In genomic region chr7:137045573-137045972, GRCh38 we compare ENCODE assay signal across 35 cellular contexts.
DNase-seq lines count a peak whose midpoint lies in the region; ATAC-seq and TF ChIP-seq lines count a peak whose summit lies in the region.
"Had no signal": no experiment of that assay in that cellular context is flagged by ENCODE, and none has a peak within 500 bp of the region (broad histone marks: within the 10 kb centered on the region; RNA-seq: fewer than 3 reads in every experiment).

No MANE protein-coding gene starts in this region.

- H4K91ac ChIP-seq in IMR-90 (ENCODE audit: insufficient read depth, low read depth, low read length), result no peak overlapping the region

- no peak overlapping the region for H2AK9ac ChIP-seq in IMR-90 (replicated peaks; ENCODE audit: low read depth, low read length, poor library complexity)

- no peaks in the 10 kb centered on the region for H3K27me3 Mint-ChIP-seq in endodermal cell (ENCODE audit: insufficient read depth)
- H3K27me3 Mint-ChIP-seq: B cell; CD4-positive, alpha-beta memory T cell; CD4-positive, alpha-beta T cell; CD4-positive, CD25-positive, alpha-beta regulatory T cell; CD8-positive, alpha-beta memory T cell had no signal

- dilution Hi-C loops in IMR-90 (cut with HindIII; ENCODE audit: low sequenced_read_pairs, unreplicated experiment), result no loop called here

- no peak overlapping the region for H4K8ac ChIP-seq in IMR-90 (ENCODE audit: low read depth in 2 of 2, low read length in 2 of 2)

- no peak for TF ChIP-seq EP300 in SK-N-SH (IDR thresholded peaks at IDR 0.05; ENCODE audit: borderline replicate concordance in 1 of 2, low read depth in 1 of 2, low read length in 1 of 2)

- H3K4me2 ChIP-seq in SK-N-SH (no peak overlapping the region), IMR-90 (ENCODE audit: low read depth, low read length) (no peak overlapping the region)
- H3K4me2 ChIP-seq: A549; BLaER1; BLaER1 treated with 17β-estradiol and CSF1 and Interleukin-3, amounts not matched to agents 10 nM and 100 nM had no signal

- H3K9me3 ChIP-seq in SK-N-SH, result no peaks in the 10 kb centered on the region
- H3K9me3 ChIP-seq in IMR-90 (ENCODE audit: control insufficient read depth, insufficient read depth, low read length), result no peaks in the 10 kb centered on the region
- peaks cover 25% of the 10 kb centered on the region for H3K9me3 ChIP-seq in endodermal cell (ENCODE audit: control insufficient read depth, low read length)
- no peaks in the 10 kb centered on the region for H3K9me3 ChIP-seq in tibial artery
- H3K9me3 ChIP-seq: A549; BE2C; BLaER1; BLaER1 treated with 17β-estradiol and CSF1 and Interleukin-3, amounts not matched to agents 10 nM and 100 nM; Caco-2 had no signal

- H3K27me3 ChIP-seq in SK-N-SH (ENCODE audit: insufficient read depth) (no peaks in the 10 kb centered on the region), IMR-90 (ENCODE audit: control insufficient read depth, insufficient read depth, low read length) (no peaks in the 10 kb centered on the region), endodermal cell (ENCODE audit: control insufficient read depth, insufficient read depth, low read length, poor library complexity, severe bottlenecking) (no peaks in the 10 kb centered on the region), tibial artery (no peaks in the 10 kb centered on the region)
- H3K27me3 ChIP-seq: BE2C; BLaER1; BLaER1 treated with 17β-estradiol and CSF1 and Interleukin-3, amounts not matched to agents 10 nM and 100 nM had no signal

- H3K4me3 Mint-ChIP-seq in endodermal cell, result no peak overlapping the region
- H3K4me3 Mint-ChIP-seq: B cell; CD14-positive monocyte; CD4-positive, alpha-beta memory T cell; CD4-positive, alpha-beta T cell; CD4-positive, CD25-positive, alpha-beta regulatory T cell; CD8-positive, alpha-beta memory T cell; CD8-positive, alpha-beta T cell had no signal

- no peak overlapping the region for H3K27ac Mint-ChIP-seq in endodermal cell
- H3K27ac Mint-ChIP-seq: B cell; CD14-positive monocyte; CD4-positive, alpha-beta memory T cell; CD4-positive, alpha-beta T cell; CD4-positive, CD25-positive, alpha-beta regulatory T cell; CD8-positive, alpha-beta memory T cell; CD8-positive, alpha-beta T cell had no signal

- no peak overlapping the region for H3K18ac ChIP-seq in IMR-90 (ENCODE audit: low read depth, low read length)

- H3K56ac ChIP-seq in IMR-90 (ENCODE audit: extremely low read depth, insufficient read depth, low read length), result no peak overlapping the region

- no peaks in the 10 kb centered on the region for H3K9me1 ChIP-seq in IMR-90 (ENCODE audit: insufficient read depth, low read length)

- H3K79me1 ChIP-seq in IMR-90 (ENCODE audit: low read depth in 1 of 2, low read length in 2 of 2), result no peaks in the 10 kb centered on the region

- H3K9ac ChIP-seq in SK-N-SH, result no peak overlapping the region
- no peak overlapping the region for H3K9ac ChIP-seq in IMR-90 (ENCODE audit: low read depth, low read length)
- no peak overlapping the region for H3K9ac ChIP-seq in endodermal cell (ENCODE audit: extremely low read depth, low read length, poor library complexity, severe bottlenecking)
- H3K9ac ChIP-seq: BLaER1; BLaER1 treated with 17β-estradiol and CSF1 and Interleukin-3, amounts not matched to agents 10 nM and 100 nM had no signal

- no peaks in the 10 kb centered on the region for H3K79me2 ChIP-seq in SK-N-SH (ENCODE audit: insufficient read depth)

- in situ Hi-C loops in IMR-90 (cut with MboI; ENCODE audit: low sequenced_read_pairs), result no loop called here

- CTCF ChIA-PET in SK-N-SH (lab: Yijun Ruan, JAX), result no interaction called here
- CTCF ChIA-PET in IMR-90 (lab: Yijun Ruan, JAX), result no interaction called here

- H2BK20ac ChIP-seq in IMR-90 (ENCODE audit: low read depth, low read length), result 0 out of 2 replicates have a peak overlapping the region, but pooled peaks have one; percentile 16

- intact Hi-C loops in IMR-90 (cut with micrococcal nuclease) (no loop called here), tibial artery (cut with DNase I; ENCODE audit: low total_unique reads) (no loop called here)

- TF ChIP-seq POLR2A in IMR-90 (IDR thresholded peaks at IDR 0.05; ENCODE audit: low read depth, low read length), result no peak

- H3K4me1 Mint-ChIP-seq in endodermal cell, result peaks cover 24% of the 10 kb centered on the region
- H3K4me1 Mint-ChIP-seq: B cell; CD14-positive monocyte; CD4-positive, alpha-beta memory T cell; CD4-positive, CD25-positive, alpha-beta regulatory T cell; CD8-positive, alpha-beta memory T cell had no signal

- no peak for TF ChIP-seq RAD21 in SK-N-SH (IDR thresholded peaks at IDR 0.05; ENCODE audit: low read length)
- TF ChIP-seq RAD21 in IMR-90 (IDR thresholded peaks at IDR 0.05; ENCODE audit: low read length), result no peak

- peaks cover 3% of the 10 kb centered on the region for H3K36me3 Mint-ChIP-seq in endodermal cell (ENCODE audit: low read depth)
- H3K36me3 Mint-ChIP-seq: CD14-positive monocyte; CD4-positive, alpha-beta memory T cell; CD4-positive, CD25-positive, alpha-beta regulatory T cell; CD8-positive, alpha-beta memory T cell; CD8-positive, alpha-beta T cell had no signal

- no peak overlapping the region for H2AK5ac ChIP-seq in IMR-90 (ENCODE audit: low read depth, low read length)

- DNase-seq in SK-N-SH (peak; percentile 1), IMR-90 (no peak), SK-N-DZ (ENCODE audit: low spot score) (peak; percentile 7), endodermal cell (no peak), tibial artery (no peak), caudate nucleus (lab: John Stamatoyannopoulos, UW) (no peak), GOT3 (lab: John Stamatoyannopoulos, UW) (no peak)
- DNase-seq: 8988T; ACHN; AML-193; BE2C; C1 segment of cervical spinal cord; Caco-2; Calu3; CD4-positive, alpha-beta memory T cell; CD4-positive, alpha-beta T cell; CD4-positive, CD25-positive, alpha-beta regulatory T cell; CD8-positive, alpha-beta memory T cell; CD8-positive, alpha-beta T cell; COR-L47; DMS 273 treated with DMSO at 0.1 percent for 48 hours; DMS153; DMS53; DMS79; DMS79 treated with DMSO at 0.1 percent for 48 hours; DND-41; EL had no signal

- H2BK120ac ChIP-seq in IMR-90 (ENCODE audit: low read depth, low read length), result no peak overlapping the region

- 40% methylated on average over 3 of the region's 3 CpGs for WGBS in SK-N-SH (ENCODE audit: low lambda C conversion rate)
- WGBS in IMR-90 (ENCODE audit: extremely low coverage in 2 of 2, insufficient read length in 1 of 2), 2 experiments, result no CpG with 5 or more reads among the region's 3 CpGs
- 97% methylated on average over 3 of the region's 3 CpGs; no CpG with 5 or more reads in 1 of the 2 experiments for WGBS in endodermal cell (ENCODE audit: insufficient coverage in 1 of 2, insufficient read length in 1 of 2), 2 experiments

- POLR2A ChIA-PET in SK-N-SH (lab: Yijun Ruan, JAX) (no interaction called here), IMR-90 (lab: Charles Lee; ENCODE audit: unreplicated experiment) (no interaction called here)

- no peak overlapping the region for H3K14ac ChIP-seq in IMR-90 (replicated peaks; ENCODE audit: low read depth, low read length)

- H2BK15ac ChIP-seq in IMR-90 (ENCODE audit: low read depth, low read length), result no peak overlapping the region

- H4K5ac ChIP-seq in IMR-90 (ENCODE audit: low read depth, low read length), result no peak overlapping the region

- ATAC-seq in SK-N-SH treated with all-trans-retinoic acid at 6 μM for 48 hours (no peak), IMR-90 (ENCODE audit: low read depth) (no peak)
- ATAC-seq: A549; CD8-positive, alpha-beta T cell had no signal

- H2BK5ac ChIP-seq in IMR-90 (ENCODE audit: low read depth, low read length, poor library complexity, severe bottlenecking), result no peak overlapping the region

- H2AFZ ChIP-seq in SK-N-SH (ENCODE audit: low read depth) (no peak overlapping the region), IMR-90 (replicated peaks; ENCODE audit: low read length, poor library complexity) (no peak overlapping the region)

- H3K4me3 ChIP-seq in SK-N-SH (ENCODE audit: low read depth in 2 of 2, low read length in 1 of 2) (no peak overlapping the region), IMR-90 (ENCODE audit: insufficient read depth, low read depth, low read length) (no peak overlapping the region), endodermal cell (ENCODE audit: low read length) (peak overlapping the region; percentile 21), tibial artery (no peak overlapping the region)
- H3K4me3 ChIP-seq: A549; BLaER1; BLaER1 treated with 17β-estradiol and CSF1 and Interleukin-3, amounts not matched to agents 10 nM and 100 nM had no signal

- no peak overlapping the region for H3K4ac ChIP-seq in IMR-90 (ENCODE audit: low read depth, low read length)

- H3K4me1 ChIP-seq in SK-N-SH (ENCODE audit: control insufficient read depth in 1 of 2, insufficient read depth in 2 of 2, low read depth in 1 of 2, low read length in 1 of 2) (peaks cover 0 to 2% of the 10 kb centered on the region in 2 experiments; a peak in 2 of 4 replicates), IMR-90 (ENCODE audit: control insufficient read depth, insufficient read depth, low read length) (peaks cover 1% of the 10 kb centered on the region; the same call in 1 of the 2 replicates), endodermal cell (ENCODE audit: control insufficient read depth, insufficient read depth, low read length) (peaks cover 8% of the 10 kb centered on the region), tibial artery (no peaks in the 10 kb centered on the region)
- H3K4me1 ChIP-seq: A549; BE2C; BLaER1; BLaER1 treated with 17β-estradiol and CSF1 and Interleukin-3, amounts not matched to agents 10 nM and 100 nM; Caco-2 had no signal

- H3K9me2 ChIP-seq in SK-N-SH, result no peaks in the 10 kb centered on the region

- TF ChIP-seq CTCF in SK-N-SH (IDR thresholded peaks at IDR 0.05) (no peak), IMR-90 (conservative IDR thresholded peaks at IDR 0.05; ENCODE audit: low read depth, low read length) (no peak), endodermal cell (conservative IDR thresholded peaks at IDR 0.05) (no peak), tibial artery (IDR thresholded peaks at IDR 0.05) (no peak)

- H3K27ac ChIP-seq in SK-N-SH (ENCODE audit: low read depth in 2 of 2, low read length in 1 of 2) (no peak overlapping the region), IMR-90 (ENCODE audit: insufficient read depth, low read length) (no peak overlapping the region), endodermal cell (ENCODE audit: low read depth, low read length) (no peak overlapping the region), tibial artery (no peak overlapping the region), caudate nucleus (ENCODE audit: low read depth, low read length) (no peak overlapping the region)
- H3K27ac ChIP-seq: 22Rv1; A549; BLaER1; BLaER1 treated with 17β-estradiol and CSF1 and Interleukin-3, amounts not matched to agents 10 nM and 100 nM; C4-2B had no signal

- no peaks in the 10 kb centered on the region for H3F3A ChIP-seq in SK-N-SH (replicated peaks; ENCODE audit: insufficient read depth)

- peaks cover 13% of the 10 kb centered on the region for H3K9me3 Mint-ChIP-seq in endodermal cell

- H4K20me1 ChIP-seq in SK-N-SH (ENCODE audit: insufficient read depth) (no peaks in the 10 kb centered on the region), IMR-90 (ENCODE audit: insufficient read depth, low read length) (no peaks in the 10 kb centered on the region)
- H4K20me1 ChIP-seq: BLaER1; BLaER1 treated with 17β-estradiol and CSF1 and Interleukin-3, amounts not matched to agents 10 nM and 100 nM had no signal

- BruUV-seq in IMR-90 (replicated peaks; lab: Mats Ljungman, UMichigan), result no TSS peak

- H3K23ac ChIP-seq in IMR-90 (ENCODE audit: low read depth, low read length), result no peak overlapping the region

- H3K36me3 ChIP-seq in SK-N-SH (replicated peaks in 1 of 2; ENCODE audit: control insufficient read depth in 1 of 2, insufficient read depth in 2 of 2, low read length in 1 of 2) (no peaks in the 10 kb centered on the region), IMR-90 (ENCODE audit: control insufficient read depth, insufficient read depth, low read length) (no peaks in the 10 kb centered on the region), endodermal cell (ENCODE audit: control insufficient read depth, insufficient read depth, low read length) (no peaks in the 10 kb centered on the region), tibial artery (no peaks in the 10 kb centered on the region)
- H3K36me3 ChIP-seq: BE2C; BLaER1; BLaER1 treated with 17β-estradiol and CSF1 and Interleukin-3, amounts not matched to agents 10 nM and 100 nM had no signal

Comparison
In these comparisons a context has a peak if more than half of its experiments do, and no peak if none do; other contexts are left out.
1. DNase-seq: peak in SK-N-SH (single experiment) and SK-N-DZ (single experiment); none in IMR-90 (single experiment), endodermal cell (single experiment), tibial artery (0 of 2), caudate nucleus (0 of 61) and GOT3 (single experiment).